In the genomic region with DNA sequence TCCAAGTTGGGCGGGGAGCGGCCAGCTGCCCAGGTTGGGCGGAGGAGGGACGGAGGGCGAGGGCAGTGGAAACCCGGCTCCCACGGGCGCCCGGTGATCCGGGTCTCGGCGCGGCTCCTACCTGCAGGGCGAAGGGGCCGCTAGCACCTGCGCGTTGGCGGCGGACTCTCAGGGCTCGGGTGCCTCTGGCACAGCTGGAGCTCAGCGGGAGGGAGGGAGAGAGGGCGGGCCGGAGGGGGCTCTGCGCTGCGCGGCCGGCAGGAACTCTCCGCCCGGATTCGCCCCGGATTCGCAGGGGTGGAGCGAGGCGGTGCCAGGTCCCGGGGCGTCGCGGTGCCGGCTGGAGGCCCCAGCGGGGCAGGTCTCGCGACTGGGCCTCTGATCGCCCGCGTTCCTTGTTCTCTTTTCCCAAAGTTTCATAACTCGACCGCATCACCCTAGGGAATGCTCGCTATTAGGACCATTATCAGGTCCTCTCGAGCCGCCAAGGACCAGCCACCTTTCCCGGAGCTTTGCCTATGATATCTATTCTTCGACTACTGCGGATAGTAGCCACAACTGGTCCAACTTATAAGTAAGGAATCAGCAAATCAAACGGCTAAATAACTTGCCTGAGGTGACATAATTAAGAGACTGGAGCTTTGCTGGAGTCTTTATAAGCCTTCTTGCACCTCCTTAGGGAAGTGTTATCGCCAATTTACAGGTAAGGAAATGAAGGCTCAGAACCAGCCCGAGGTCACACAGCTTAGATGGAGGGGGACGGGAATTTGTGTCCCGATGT, we compare ENCODE assay signal across 8 cellular contexts. TPM values are rescaled to one million over a fixed set of nuclear protein-coding genes. Genes with fewer than 3 reads are reported as not detected.
DNase-seq lines count a peak whose midpoint lies in the region; ATAC-seq and TF ChIP-seq lines count a peak whose summit lies in the region.

A gene with protein sequence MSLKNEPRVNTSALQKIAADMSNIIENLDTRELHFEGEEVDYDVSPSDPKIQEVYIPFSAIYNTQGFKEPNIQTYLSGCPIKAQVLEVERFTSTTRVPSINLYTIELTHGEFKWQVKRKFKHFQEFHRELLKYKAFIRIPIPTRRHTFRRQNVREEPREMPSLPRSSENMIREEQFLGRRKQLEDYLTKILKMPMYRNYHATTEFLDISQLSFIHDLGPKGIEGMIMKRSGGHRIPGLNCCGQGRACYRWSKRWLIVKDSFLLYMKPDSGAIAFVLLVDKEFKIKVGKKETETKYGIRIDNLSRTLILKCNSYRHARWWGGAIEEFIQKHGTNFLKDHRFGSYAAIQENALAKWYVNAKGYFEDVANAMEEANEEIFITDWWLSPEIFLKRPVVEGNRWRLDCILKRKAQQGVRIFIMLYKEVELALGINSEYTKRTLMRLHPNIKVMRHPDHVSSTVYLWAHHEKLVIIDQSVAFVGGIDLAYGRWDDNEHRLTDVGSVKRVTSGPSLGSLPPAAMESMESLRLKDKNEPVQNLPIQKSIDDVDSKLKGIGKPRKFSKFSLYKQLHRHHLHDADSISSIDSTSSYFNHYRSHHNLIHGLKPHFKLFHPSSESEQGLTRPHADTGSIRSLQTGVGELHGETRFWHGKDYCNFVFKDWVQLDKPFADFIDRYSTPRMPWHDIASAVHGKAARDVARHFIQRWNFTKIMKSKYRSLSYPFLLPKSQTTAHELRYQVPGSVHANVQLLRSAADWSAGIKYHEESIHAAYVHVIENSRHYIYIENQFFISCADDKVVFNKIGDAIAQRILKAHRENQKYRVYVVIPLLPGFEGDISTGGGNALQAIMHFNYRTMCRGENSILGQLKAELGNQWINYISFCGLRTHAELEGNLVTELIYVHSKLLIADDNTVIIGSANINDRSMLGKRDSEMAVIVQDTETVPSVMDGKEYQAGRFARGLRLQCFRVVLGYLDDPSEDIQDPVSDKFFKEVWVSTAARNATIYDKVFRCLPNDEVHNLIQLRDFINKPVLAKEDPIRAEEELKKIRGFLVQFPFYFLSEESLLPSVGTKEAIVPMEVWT (minus strand): TSS at position 206 of the 781 bp plus-strand sequence. CDS start 72,432 bp downstream, outside the sequence.

- no peaks in the 10 kb centered on the region for H3K27me3 ChIP-seq in HL-60 (ENCODE audit: insufficient read depth, poor library complexity, severe bottlenecking)

- intact Hi-C loops in left ventricle myocardium superior (cut with micrococcal nuclease) = no loop called here
- intact Hi-C loops in posterior cingulate gyrus (cut with DNase I) = no loop called here

- TF ChIP-seq CTCF in HL-60 (IDR thresholded peaks at IDR 0.05; ENCODE audit: insufficient read depth, low read length) = no peak

- ATAC-seq in GM19468 (IDR thresholded peaks at IDR 0.05; ENCODE audit: extremely low read depth, unreplicated experiment) (peak; percentile 23), left ventricle myocardium superior (peak; percentile 87)

- DNase-seq in DMS 273 treated with DMSO at 0.1 percent for 48 hours (lab: John Stamatoyannopoulos, UW) (peak; percentile 57), HL-60 (ENCODE audit: low read depth in 1 of 2, low spot score in 1 of 2) (peak; percentile 45 to 87), SHP77 (lab: John Stamatoyannopoulos, UW) (peak; percentile 82 to 84), left ventricle myocardium superior (peak; percentile 91), posterior cingulate gyrus (peak; percentile 61 to 97 (median 74)), GOT3 (lab: John Stamatoyannopoulos, UW) (no peak)

- H3K4me3 ChIP-seq in HL-60 (replicated peaks; ENCODE audit: insufficient read depth, low read length) = peak within 1 kb of the TSS; percentile 85

- peak within 1 kb of the TSS; percentile 84 for H3K27ac ChIP-seq in HL-60 (replicated peaks)
- H3K27ac ChIP-seq in angular gyrus (ENCODE audit: low read depth, low read length) = peak within 1 kb of the TSS; percentile 83

RNA-seq across cellular contexts. Expression of the gene that starts here (rescaled TPM):
- 75.1 TPM for total RNA-seq in left ventricle myocardium superior
